In genomic region chr5:13664377-13664776, GRCh38 we compare ENCODE assay signal across 11 cellular contexts.
DNase-seq lines count a peak whose midpoint lies in the region; ATAC-seq and TF ChIP-seq lines count a peak whose summit lies in the region.
"Had no signal": no experiment of that assay in that cellular context is flagged by ENCODE, and none has a peak within 500 bp of the region (broad histone marks: within the 10 kb centered on the region; RNA-seq: fewer than 3 reads in every experiment).

No MANE protein-coding gene starts in this region.

- H3K36me3 ChIP-seq in IMR-90 (ENCODE audit: control insufficient read depth, insufficient read depth, low read length) (no peaks in the 10 kb centered on the region), left ventricle myocardium inferior (no peaks in the 10 kb centered on the region)

- peak overlapping the region; percentile 33 to 90; a peak in 2 of 4 replicates for H4K8ac ChIP-seq in IMR-90 (ENCODE audit: low read depth in 2 of 2, low read length in 2 of 2)

- H3K4me3 ChIP-seq in AG10803 (ENCODE audit: low read length) (no peak overlapping the region), IMR-90 (ENCODE audit: insufficient read depth, low read depth, low read length) (no peak overlapping the region), left ventricle myocardium inferior (no peak overlapping the region)

- peak overlapping the region; percentile 45; the same call in 1 of the 2 replicates for H4K5ac ChIP-seq in IMR-90 (ENCODE audit: low read depth, low read length)

- dilution Hi-C loops in IMR-90 (cut with HindIII; ENCODE audit: low sequenced_read_pairs, unreplicated experiment), result no loop called here

- peaks cover 12% of the 10 kb centered on the region for H3K9me1 ChIP-seq in IMR-90 (ENCODE audit: insufficient read depth, low read length)

- peak overlapping the region; percentile 40 for H3K27ac ChIP-seq in IMR-90 (ENCODE audit: insufficient read depth, low read length)
- H3K27ac ChIP-seq in left ventricle myocardium inferior (replicated peaks), result no peak overlapping the region

- no peak overlapping the region for H3K4me2 ChIP-seq in IMR-90 (ENCODE audit: low read depth, low read length)

- H2BK20ac ChIP-seq in IMR-90 (ENCODE audit: low read depth, low read length), result peak overlapping the region; percentile 62

- DNase-seq in AG10803 (ENCODE audit: low read depth) (peak; percentile 90), IMR-90 (peak; percentile 100), brain pericyte (ENCODE audit: low read depth, low spot score) (peak; percentile 11), kidney tubule cell (ENCODE audit: low spot score) (peak; percentile 67), NCI-H2227 treated with DMSO at 0.1 percent for 48 hours (lab: John Stamatoyannopoulos, UW) (no peak), left ventricle myocardium inferior (no peak)
- no peak for DNase-seq in effector CD4-positive, alpha-beta T cell
- DNase-seq: activated naive CD8-positive, alpha-beta T cell treated with anti-CD3 and anti-CD28 coated beads, Interleukin-2, amount 10 ng/mL, durations not matched to agents 7 days and 5 days; CD4-positive, CD25-positive, alpha-beta regulatory T cell; NCI-H2081 had no signal

- peak overlapping the region; percentile 86 for H2BK5ac ChIP-seq in IMR-90 (ENCODE audit: low read depth, low read length, poor library complexity, severe bottlenecking)

- H4K91ac ChIP-seq in IMR-90 (ENCODE audit: insufficient read depth, low read depth, low read length), result peak overlapping the region; percentile 80

- WGBS in IMR-90 (ENCODE audit: extremely low coverage in 2 of 2, insufficient read length in 1 of 2), 2 experiments, result 0% methylated on average over 1 of the region's 3 CpGs; no CpG with 5 or more reads in 1 of the 2 experiments

- H3K18ac ChIP-seq in IMR-90 (ENCODE audit: low read depth, low read length), result peak overlapping the region; percentile 75; the same call in 1 of the 2 replicates

- H3K9me3 ChIP-seq in IMR-90 (ENCODE audit: control insufficient read depth, insufficient read depth, low read length) (no peaks in the 10 kb centered on the region), left ventricle myocardium inferior (replicated peaks) (peaks cover under 1% of the 10 kb centered on the region)

- peak overlapping the region; percentile 74 for H3K4ac ChIP-seq in IMR-90 (ENCODE audit: low read depth, low read length)

- no peak overlapping the region for H3K9ac ChIP-seq in IMR-90 (ENCODE audit: low read depth, low read length)

- H3K14ac ChIP-seq in IMR-90 (replicated peaks; ENCODE audit: low read depth, low read length), result no peak overlapping the region

- peak overlapping the region; percentile 33; the same call in 1 of the 3 replicates for H2BK15ac ChIP-seq in IMR-90 (ENCODE audit: low read depth, low read length)

- H3K23ac ChIP-seq in IMR-90 (ENCODE audit: low read depth, low read length), result no peak overlapping the region

- intact Hi-C loops in IMR-90 (cut with micrococcal nuclease) (loop anchor here (5.0 kb wide), 2 partner anchors 108 to 293 kb away; no protein-coding TSS in a partner anchor), left ventricle myocardium inferior (cut with micrococcal nuclease) (no loop called here)

- no peak overlapping the region for H3K56ac ChIP-seq in IMR-90 (ENCODE audit: extremely low read depth, insufficient read depth, low read length)

- H4K20me1 ChIP-seq in IMR-90 (ENCODE audit: insufficient read depth, low read length), result no peaks in the 10 kb centered on the region

- H3K27me3 ChIP-seq in IMR-90 (ENCODE audit: control insufficient read depth, insufficient read depth, low read length) (no peaks in the 10 kb centered on the region), left ventricle myocardium inferior (ENCODE audit: low read depth) (no peaks in the 10 kb centered on the region)

- in situ Hi-C loops in IMR-90 (cut with MboI; ENCODE audit: low sequenced_read_pairs), result no loop called here

- POLR2A ChIA-PET in IMR-90 (lab: Charles Lee; ENCODE audit: unreplicated experiment), result no interaction called here

- BruUV-seq in IMR-90 (replicated peaks; lab: Mats Ljungman, UMichigan), result no TSS peak

- CTCF ChIA-PET in IMR-90 (lab: Yijun Ruan, JAX), result no interaction called here

- TF ChIP-seq RAD21 in IMR-90 (IDR thresholded peaks at IDR 0.05; ENCODE audit: low read length), result no peak

- ATAC-seq in IMR-90 (ENCODE audit: low read depth) (peak; percentile 86), HG03342 (IDR thresholded peaks at IDR 0.05; ENCODE audit: unreplicated experiment) (no peak)

- H3K79me1 ChIP-seq in IMR-90 (ENCODE audit: low read depth in 1 of 2, low read length in 2 of 2), result no peaks in the 10 kb centered on the region

- peak overlapping the region; percentile 31 for H2AK9ac ChIP-seq in IMR-90 (replicated peaks; ENCODE audit: low read depth, low read length, poor library complexity)

- TF ChIP-seq CTCF in AG10803 (conservative IDR thresholded peaks at IDR 0.05; ENCODE audit: low read length) (no peak), IMR-90 (conservative IDR thresholded peaks at IDR 0.05; ENCODE audit: low read depth, low read length) (no peak), left ventricle myocardium inferior (IDR thresholded peaks at IDR 0.05; ENCODE audit: borderline replicate concordance) (no peak)

- H2AFZ ChIP-seq in IMR-90 (replicated peaks; ENCODE audit: low read length, poor library complexity), result peak overlapping the region; percentile 59

- peak overlapping the region; percentile 96 for H2BK120ac ChIP-seq in IMR-90 (ENCODE audit: low read depth, low read length)

- no peak overlapping the region for H2AK5ac ChIP-seq in IMR-90 (ENCODE audit: low read depth, low read length)

- H3K4me1 ChIP-seq in IMR-90 (ENCODE audit: control insufficient read depth, insufficient read depth, low read length) (peaks cover 10% of the 10 kb centered on the region), left ventricle myocardium inferior (no peaks in the 10 kb centered on the region)

- no peak for TF ChIP-seq POLR2A in IMR-90 (IDR thresholded peaks at IDR 0.05; ENCODE audit: low read depth, low read length)

TF ChIP-seq in IMR-90, 13 proteins besides CTCF, POLR2A, EP300 and RAD21:
- TF ChIP-seq FOS (IDR thresholded peaks at IDR 0.05; ENCODE audit: low read depth, low read length) (peak; percentile 95), BHLHE40 (IDR thresholded peaks at IDR 0.05; ENCODE audit: low read depth, low read length) (peak; percentile 82; the same call in 1 of the 2 replicates), CHD1 (IDR thresholded peaks at IDR 0.05; ENCODE audit: low read depth, low read length) (no peak), CEBPB (IDR thresholded peaks at IDR 0.05; ENCODE audit: low read depth, low read length) (peak; percentile 89)
TF ChIP-seq in IMR-90: peak in this region for 3.

Comparison
In these comparisons a context has a peak if more than half of its experiments do, and no peak if none do; other contexts are left out.
1. DNase-seq: peak in AG10803 (single experiment), IMR-90 (single experiment), brain pericyte (single experiment) and kidney tubule cell (single experiment); none in NCI-H2227 treated with DMSO at 0.1 percent for 48 hours (single experiment), effector CD4-positive, alpha-beta T cell (single experiment) and left ventricle myocardium inferior (single experiment).